In genomic region chr22:42364641-42365336, GRCh38 we compare ENCODE assay signal across 12 cellular contexts.
DNase-seq lines count a peak whose midpoint lies in the region; ATAC-seq and TF ChIP-seq lines count a peak whose summit lies in the region.
"Had no signal": no experiment of that assay in that cellular context is flagged by ENCODE, and none has a peak within 500 bp of the region (broad histone marks: within the 10 kb centered on the region; RNA-seq: fewer than 3 reads in every experiment).

No MANE protein-coding gene starts in this region.

- no peaks in the 10 kb centered on the region for H3K79me2 ChIP-seq in MM.1S (ENCODE audit: low read length)

- H3F3A ChIP-seq in MM.1S (ENCODE audit: insufficient read depth, low read length) = no peaks in the 10 kb centered on the region

- intact Hi-C loops in Right ventricle myocardium inferior (cut with DNase I) = no loop called here
- intact Hi-C loops in cardiac septum (cut with DNase I) = no loop called here
- intact Hi-C loops in esophagus muscularis mucosa (cut with DNase I) = loop anchor here (5.0 kb wide), 2 partner anchors 73 to 92 kb away; partner anchors contain the start of gene TCF20

- no peak overlapping the region for H3K9ac ChIP-seq in MM.1S (ENCODE audit: low read length)

- POLR2A ChIA-PET in T-cell (lab: Charles Lee) = no interaction called here

- peaks cover 41% of the 10 kb centered on the region for H3K4me1 Mint-ChIP-seq in nephron progenitor cell
- H3K4me1 Mint-ChIP-seq in T-cell = peaks cover 13 to 16% (median 15%) of the 10 kb centered on the region in 3 donors

- 46% methylated on average over 16 of the region's 16 CpGs for WGBS in esophagus muscularis mucosa

- no peaks in the 10 kb centered on the region for H3K36me3 ChIP-seq in esophagus muscularis mucosa
- no peaks in the 10 kb centered on the region for H3K36me3 ChIP-seq in MM.1S (replicated peaks; ENCODE audit: insufficient read depth, low read length)
- H3K36me3 ChIP-seq: right lobe of liver had no signal

- H3K27me3 ChIP-seq in esophagus muscularis mucosa = peaks cover 0 to 4% (median 0%) of the 10 kb centered on the region in 4 donors
- H3K27me3 ChIP-seq in MM.1S (replicated peaks; ENCODE audit: insufficient read depth, low read length) = peaks cover 93% of the 10 kb centered on the region
- H3K27me3 ChIP-seq: body of pancreas, right lobe of liver had no signal

- no peak for TF ChIP-seq EP300 in esophagus muscularis mucosa (IDR thresholded peaks at IDR 0.05)

- H3K9me3 ChIP-seq in esophagus muscularis mucosa (no peaks in the 10 kb centered on the region), MM.1S (replicated peaks; ENCODE audit: insufficient read depth, low read length) (no peaks in the 10 kb centered on the region)
- H3K9me3 ChIP-seq: body of pancreas, right lobe of liver had no signal

- peaks cover 43 to 51% (median 50%) of the 10 kb centered on the region in 4 donors for H3K4me1 ChIP-seq in esophagus muscularis mucosa
- no peaks in the 10 kb centered on the region for H3K4me1 ChIP-seq in MM.1S (ENCODE audit: low read length)

- H2AFZ ChIP-seq in MM.1S (ENCODE audit: low read length) = no peak overlapping the region

- H3K4me2 ChIP-seq in MM.1S (ENCODE audit: low read depth, low read length) = no peak overlapping the region

- H3K27ac ChIP-seq in esophagus muscularis mucosa (replicated peaks in 1 of 4) (peak overlapping the region; percentile 53 to 76 (median 70)), MM.1S (ENCODE audit: low read length) (no peak overlapping the region)
- H3K27ac ChIP-seq: body of pancreas, right lobe of liver had no signal

- TF ChIP-seq POLR2A in esophagus muscularis mucosa (IDR thresholded peaks at IDR 0.05; ENCODE audit: low read depth) = no peak

- ATAC-seq in Right ventricle myocardium inferior (peak; percentile 4), HG03442 (IDR thresholded peaks at IDR 0.05; ENCODE audit: unreplicated experiment) (no peak), T-cell (replicated peaks in 1 of 4) (no peak)
- ATAC-seq: body of pancreas, GM12878, right lobe of liver had no signal

- H3K4me3 Mint-ChIP-seq in nephron progenitor cell = peak overlapping the region; percentile 60
- H3K4me3 Mint-ChIP-seq in T-cell = no peak overlapping the region

- H4K20me1 ChIP-seq in MM.1S (ENCODE audit: insufficient read depth, low read length) = no peaks in the 10 kb centered on the region

- H3K36me3 Mint-ChIP-seq in nephron progenitor cell (ENCODE audit: low read depth) = no peaks in the 10 kb centered on the region
- no peaks in the 10 kb centered on the region for H3K36me3 Mint-ChIP-seq in T-cell

- no peaks in the 10 kb centered on the region for H3K9me3 Mint-ChIP-seq in nephron progenitor cell
- H3K9me3 Mint-ChIP-seq in T-cell = no peaks in the 10 kb centered on the region

- H3K27me3 Mint-ChIP-seq in nephron progenitor cell (ENCODE audit: low read depth, poor library complexity) (peaks cover 77% of the 10 kb centered on the region), T-cell (peaks cover 27 to 58% of the 10 kb centered on the region in 2 donors)

- no peak for TF ChIP-seq CTCF in esophagus muscularis mucosa (IDR thresholded peaks at IDR 0.05)
- no peak for TF ChIP-seq CTCF in nephron progenitor cell (IDR thresholded peaks at IDR 0.05)
- no peak for TF ChIP-seq CTCF in MM.1S (IDR thresholded peaks at IDR 0.05; ENCODE audit: low read length)

- CTCF ChIA-PET in T-cell (lab: Charles Lee) = interaction anchor here (0.5 to 0.9 kb wide), 2 partner anchors 10 to 12 kb away, joined by 3 read pairs; no protein-coding TSS in a partner anchor

- DNase-seq in Right ventricle myocardium inferior (ENCODE audit: missing footprints) = no peak
- no peak for DNase-seq in cardiac septum (ENCODE audit: low spot score)
- no peak for DNase-seq in esophagus muscularis mucosa (ENCODE audit: extremely low spot score)
- DNase-seq in nephron progenitor cell = peak; percentile 42
- DNase-seq in COR-L47 (lab: John Stamatoyannopoulos, UW) = no peak
- DNase-seq in MM.1S = no peak
- no peak for DNase-seq in T-cell
- DNase-seq: NCI-H187, right lobe of liver had no signal

- H3K27ac Mint-ChIP-seq in nephron progenitor cell = peak overlapping the region; percentile 61
- no peak overlapping the region for H3K27ac Mint-ChIP-seq in T-cell

- H3K4me3 ChIP-seq in esophagus muscularis mucosa (peak overlapping the region in 3 of 4 donors; percentile 9 to 13 (median 12)), MM.1S (ENCODE audit: low read length) (no peak overlapping the region)
- H3K4me3 ChIP-seq: body of pancreas, GM12878, right lobe of liver had no signal

- no peaks in the 10 kb centered on the region for H3K9me2 ChIP-seq in MM.1S (replicated peaks; ENCODE audit: insufficient read depth, low read length)
